Comparison of ENCODE assay signal across 10 cellular contexts in genomic region chr17:44308865-44309264, GRCh38. TPM values are rescaled to one million over a fixed set of nuclear protein-coding genes. Genes with fewer than 3 reads are reported as not detected.
DNase-seq lines count a peak whose midpoint lies in the region; ATAC-seq, FAIRE-seq and TF ChIP-seq lines count a peak whose summit lies in the region.
"Had no signal": no experiment of that assay in that cellular context is flagged by ENCODE, and none has a peak within 500 bp of the region (broad histone marks: within the 10 kb centered on the region; RNA-seq: fewer than 3 reads in every experiment).

No MANE protein-coding gene starts in this region.

- intact Hi-C loops in sciatic nerve (cut with DNase I): no loop called here

- peak; percentile 8 for ATAC-seq in sciatic nerve
- no peak for ATAC-seq in GM18517 (IDR thresholded peaks at IDR 0.05; ENCODE audit: unreplicated experiment)
- no peak for ATAC-seq in GM21723 (IDR thresholded peaks at IDR 0.05; ENCODE audit: unreplicated experiment)

- peak; percentile 30 for DNase-seq in NCI-H1105 treated with DMSO at 0.1 percent for 48 hours (lab: John Stamatoyannopoulos, UW)
- no peak for DNase-seq in NCI-H1105 (lab: John Stamatoyannopoulos, UW)
- peak; percentile 27 for DNase-seq in NCI-H748 treated with DMSO at 0.1 percent for 48 hours (lab: John Stamatoyannopoulos, UW)
- DNase-seq in fibroblast of pulmonary artery (ENCODE audit: low read depth): no peak
- DNase-seq in sciatic nerve (ENCODE audit: low spot score): no peak
- DNase-seq in RCC 7860 (ENCODE audit: low spot score): no peak

- peak overlapping the region; percentile 14 for H3K4me3 ChIP-seq in fibroblast of pulmonary artery (replicated peaks; ENCODE audit: low read depth, low read length)

- TF ChIP-seq CTCF in fibroblast of pulmonary artery (IDR thresholded peaks at IDR 0.05; ENCODE audit: low read length, missing control alignments): no peak

- no peak for FAIRE-seq in RCC 7860 (lab: Jason Lieb, UNC)
- FAIRE-seq: pancreas had no signal

RNA-seq across cellular contexts. Expression of gene RUNDC3A, which starts 0.5 kb away (rescaled TPM):
- total RNA-seq in sciatic nerve: 2.9 TPM
- total RNA-seq: A172 had no signal

RNA-seq across cellular contexts. Expression of gene SLC25A39, which starts 15.8 kb away (rescaled TPM):
- 91.6 TPM for total RNA-seq in sciatic nerve

RNA-seq across cellular contexts. Expression of gene GRN, which starts 36.2 kb away (rescaled TPM):
- total RNA-seq in sciatic nerve: 169 TPM

RNA-seq across cellular contexts. Expression of gene SLC4A1, which starts 40.9 kb away (rescaled TPM):
- 47.6 TPM for total RNA-seq in sciatic nerve
- total RNA-seq: A172 had no signal

RNA-seq across cellular contexts. Expression of gene FAM171A2, which starts 54.8 kb away (rescaled TPM):
- 3.7 TPM for total RNA-seq in sciatic nerve

Comparison
In these comparisons a context has a peak if more than half of its experiments do, and no peak if none do; other contexts are left out.
1. DNase-seq: peak in NCI-H1105 treated with DMSO at 0.1 percent for 48 hours (single experiment) and NCI-H748 treated with DMSO at 0.1 percent for 48 hours (single experiment); none in NCI-H1105 (single experiment), fibroblast of pulmonary artery (single experiment), sciatic nerve (single experiment) and RCC 7860 (single experiment).